8 cellular contexts compared by ENCODE assay signal in genomic region chr20:18567739-18568091, GRCh38. TPM values are rescaled to one million over a fixed set of nuclear protein-coding genes. Genes with fewer than 3 reads are reported as not detected.
DNase-seq lines count a peak whose midpoint lies in the region; ATAC-seq lines count a peak whose summit lies in the region.

No MANE protein-coding gene starts in this region.

- peaks cover 12% of the 10 kb centered on the region for H3K4me1 Mint-ChIP-seq in activated T-helper 2 cell treated with anti-CD3 and anti-CD28 coated beads, Interferon-gamma antibody, Interleukin-2, Interleukin-4, amounts not matched to agents 10 μg/mL and 5 μg/mL and 100 μg/mL, durations not matched to agents 14 hours and 24 hours and 36 hours (ENCODE audit: low read depth)

- DNase-seq in activated T-helper 2 cell treated with anti-CD3 and anti-CD28 coated beads, Interferon-gamma antibody, Interleukin-2, Interleukin-4, amounts not matched to agents 10 μg/mL and 5 μg/mL and 100 μg/mL, durations not matched to agents 14 hours and 24 hours and 36 hours (ENCODE audit: low spot score), result no peak
- DNase-seq in substantia nigra (lab: John Stamatoyannopoulos, UW) (no peak), middle frontal gyrus (ENCODE audit: extremely low spot score, low spot score) (no peak)
- no peak for DNase-seq in stimulated activated CD4-positive, alpha-beta T cell treated with anti-CD3 and anti-CD28 coated beads, Interleukin-1b, Interleukin-23, amount 100 ng/mL, for 48 hours
- DNase-seq in activated CD8-positive, alpha-beta memory T cell treated with anti-CD3 and anti-CD28 coated beads, Interleukin-2, amount 50 U/mL, for 48 hours, result no peak

- H3K9ac ChIP-seq in ES-I3 (ENCODE audit: low read depth, low read length) (peak overlapping the region; percentile 78), iPS-20b (ENCODE audit: low read depth, low read length) (peak overlapping the region; percentile 96)

- intact Hi-C loops in activated T-helper 2 cell treated with anti-CD3 and anti-CD28 coated beads, Interferon-gamma antibody, Interleukin-2, Interleukin-4, amounts not matched to agents 10 μg/mL and 5 μg/mL and 100 μg/mL, durations not matched to agents 14 hours and 24 hours and 36 hours (cut with micrococcal nuclease), result loop anchor here (1.0 kb wide), 3 partner anchors 20 to 100 kb away; partner anchors contain the start of genes DZANK1, POLR3F and SEC23B

- no peaks in the 10 kb centered on the region for H3K27me3 Mint-ChIP-seq in activated T-helper 2 cell treated with anti-CD3 and anti-CD28 coated beads, Interferon-gamma antibody, Interleukin-2, Interleukin-4, amounts not matched to agents 10 μg/mL and 5 μg/mL and 100 μg/mL, durations not matched to agents 14 hours and 24 hours and 36 hours (ENCODE audit: low read depth)

- H3K36me3 ChIP-seq in ES-I3 (ENCODE audit: insufficient read depth, low read length), result peaks cover 6% of the 10 kb centered on the region; the same call in 1 of the 2 replicates
- H3K36me3 ChIP-seq in iPS-20b (ENCODE audit: insufficient read depth, low read depth, low read length), result peaks cover 25% of the 10 kb centered on the region

- no peaks in the 10 kb centered on the region; the same call in 1 of the 2 replicates for H3K9me3 ChIP-seq in ES-I3 (ENCODE audit: control insufficient read depth, insufficient read depth, low read length)
- H3K9me3 ChIP-seq in iPS-20b (ENCODE audit: insufficient read depth, low read depth, low read length), result no peaks in the 10 kb centered on the region

- peak overlapping the region; percentile 95 for H3K4me3 ChIP-seq in iPS-20b (ENCODE audit: low read length)

- no peaks in the 10 kb centered on the region for H3K27me3 ChIP-seq in iPS-20b (ENCODE audit: insufficient read depth, low read length)

- H3K27ac ChIP-seq in iPS-20b (ENCODE audit: low read length) (peak overlapping the region; percentile 41), substantia nigra (ENCODE audit: low read depth, low read length, poor library complexity, severe bottlenecking) (peak overlapping the region; percentile 81)

- H3K4me1 ChIP-seq in ES-I3 (ENCODE audit: insufficient read depth, low read length) (no peaks in the 10 kb centered on the region), iPS-20b (ENCODE audit: insufficient read depth, low read length) (no peaks in the 10 kb centered on the region)

- peaks cover 34% of the 10 kb centered on the region for H3K36me3 Mint-ChIP-seq in activated T-helper 2 cell treated with anti-CD3 and anti-CD28 coated beads, Interferon-gamma antibody, Interleukin-2, Interleukin-4, amounts not matched to agents 10 μg/mL and 5 μg/mL and 100 μg/mL, durations not matched to agents 14 hours and 24 hours and 36 hours (ENCODE audit: low read depth)

- H3K27ac Mint-ChIP-seq in activated T-helper 2 cell treated with anti-CD3 and anti-CD28 coated beads, Interferon-gamma antibody, Interleukin-2, Interleukin-4, amounts not matched to agents 10 μg/mL and 5 μg/mL and 100 μg/mL, durations not matched to agents 14 hours and 24 hours and 36 hours, result peak overlapping the region; percentile 96

- H3K4me3 Mint-ChIP-seq in activated T-helper 2 cell treated with anti-CD3 and anti-CD28 coated beads, Interferon-gamma antibody, Interleukin-2, Interleukin-4, amounts not matched to agents 10 μg/mL and 5 μg/mL and 100 μg/mL, durations not matched to agents 14 hours and 24 hours and 36 hours (ENCODE audit: low read depth), result peak overlapping the region; percentile 97

- peak; percentile 13 for ATAC-seq in HG02678 (IDR thresholded peaks at IDR 0.05; ENCODE audit: unreplicated experiment)

- peaks cover 4% of the 10 kb centered on the region for H3K9me3 Mint-ChIP-seq in activated T-helper 2 cell treated with anti-CD3 and anti-CD28 coated beads, Interferon-gamma antibody, Interleukin-2, Interleukin-4, amounts not matched to agents 10 μg/mL and 5 μg/mL and 100 μg/mL, durations not matched to agents 14 hours and 24 hours and 36 hours

RNA-seq across cellular contexts. Expression of gene SMIM26, which starts 0.5 kb away (rescaled TPM):
- total RNA-seq in activated T-helper 2 cell treated with anti-CD3 and anti-CD28 coated beads, Interferon-gamma antibody, Interleukin-2, Interleukin-4, amounts not matched to agents 10 μg/mL and 5 μg/mL and 100 μg/mL, durations not matched to agents 14 hours and 24 hours and 36 hours, result 55.0 and 60.2 TPM in 2 replicates

RNA-seq across cellular contexts. Expression of gene DTD1, which starts 20.1 kb away (rescaled TPM):
- total RNA-seq in activated T-helper 2 cell treated with anti-CD3 and anti-CD28 coated beads, Interferon-gamma antibody, Interleukin-2, Interleukin-4, amounts not matched to agents 10 μg/mL and 5 μg/mL and 100 μg/mL, durations not matched to agents 14 hours and 24 hours and 36 hours, result 49.9 and 50.3 TPM in 2 replicates

RNA-seq across cellular contexts. Expression of gene SEC23B, which starts 60.0 kb away (rescaled TPM):
- 126 and 131 TPM in 2 replicates for total RNA-seq in activated T-helper 2 cell treated with anti-CD3 and anti-CD28 coated beads, Interferon-gamma antibody, Interleukin-2, Interleukin-4, amounts not matched to agents 10 μg/mL and 5 μg/mL and 100 μg/mL, durations not matched to agents 14 hours and 24 hours and 36 hours
